Comparison of ENCODE assay signal across 15 cellular contexts in genomic region chr4:174255790-174256189, GRCh38.
DNase-seq lines count a peak whose midpoint lies in the region; ATAC-seq and TF ChIP-seq lines count a peak whose summit lies in the region.
"Had no signal": no experiment of that assay in that cellular context is flagged by ENCODE, and none has a peak within 500 bp of the region (broad histone marks: within the 10 kb centered on the region; RNA-seq: fewer than 3 reads in every experiment).

No MANE protein-coding gene starts in this region.

- peak; percentile 38 for DNase-seq in EH (ENCODE audit: low read depth)
- DNase-seq in NCI-H1694 treated with DMSO at 0.1 percent for 48 hours (lab: John Stamatoyannopoulos, UW), result peak; percentile 6
- DNase-seq in choroid plexus epithelial cell (ENCODE audit: low read depth), result peak; percentile 94
- peak; percentile 81 for DNase-seq in skeletal muscle cell (ENCODE audit: low read depth)
- no peak for DNase-seq in NCI-H2227 (lab: John Stamatoyannopoulos, UW; ENCODE audit: unreplicated experiment)
- no peak for DNase-seq in activated CD4-positive, alpha-beta T cell treated with anti-CD3 and anti-CD28 coated beads for 1 hour
- DNase-seq in activated CD4-positive, CD25-positive, alpha-beta regulatory T cell (lab: John Stamatoyannopoulos, UW), result no peak
- DNase-seq: activated CD4-positive, alpha-beta T cell treated with anti-CD3 and anti-CD28 coated beads for 4 hours; activated T-cell treated with anti-CD3 and anti-CD28 coated beads, Interleukin-2, amount 50 U/mL, for 48 hours; CD8-positive, alpha-beta memory T cell; stimulated activated CD4-positive, alpha-beta T cell treated with anti-CD3 and anti-CD28 coated beads, Interleukin-4, amount 100 ng/mL, for 24 hours; T-helper 17 cell had no signal

- H3K4me3 ChIP-seq in choroid plexus epithelial cell (ENCODE audit: low read depth, low read length), result no peak overlapping the region
- H3K4me3 ChIP-seq in skeletal muscle cell (ENCODE audit: low read depth, low read length), result no peak overlapping the region
- H3K4me3 ChIP-seq: right atrium auricular region, tibial nerve had no signal

- no peak for TF ChIP-seq CTCF in choroid plexus epithelial cell (conservative IDR thresholded peaks at IDR 0.05; ENCODE audit: low read depth, low read length)

- ATAC-seq in activated CD4-positive, CD25-positive, alpha-beta regulatory T cell treated with anti-CD3 and anti-CD28 coated beads, Interleukin-2, amount 50 U/mL, for 24 hours, result no peak
- ATAC-seq: T-helper 17 cell had no signal

Comparison
In these comparisons a context has a peak if more than half of its experiments do, and no peak if none do; other contexts are left out.
1. DNase-seq: peak in EH (single experiment), NCI-H1694 treated with DMSO at 0.1 percent for 48 hours (single experiment), choroid plexus epithelial cell (single experiment) and skeletal muscle cell (single experiment); none in NCI-H2227 (single experiment), activated CD4-positive, alpha-beta T cell treated with anti-CD3 and anti-CD28 coated beads for 1 hour (single experiment) and activated CD4-positive, CD25-positive, alpha-beta regulatory T cell (0 of 4).